ENCODE assay signal across 25 cellular contexts in the genomic region with DNA sequence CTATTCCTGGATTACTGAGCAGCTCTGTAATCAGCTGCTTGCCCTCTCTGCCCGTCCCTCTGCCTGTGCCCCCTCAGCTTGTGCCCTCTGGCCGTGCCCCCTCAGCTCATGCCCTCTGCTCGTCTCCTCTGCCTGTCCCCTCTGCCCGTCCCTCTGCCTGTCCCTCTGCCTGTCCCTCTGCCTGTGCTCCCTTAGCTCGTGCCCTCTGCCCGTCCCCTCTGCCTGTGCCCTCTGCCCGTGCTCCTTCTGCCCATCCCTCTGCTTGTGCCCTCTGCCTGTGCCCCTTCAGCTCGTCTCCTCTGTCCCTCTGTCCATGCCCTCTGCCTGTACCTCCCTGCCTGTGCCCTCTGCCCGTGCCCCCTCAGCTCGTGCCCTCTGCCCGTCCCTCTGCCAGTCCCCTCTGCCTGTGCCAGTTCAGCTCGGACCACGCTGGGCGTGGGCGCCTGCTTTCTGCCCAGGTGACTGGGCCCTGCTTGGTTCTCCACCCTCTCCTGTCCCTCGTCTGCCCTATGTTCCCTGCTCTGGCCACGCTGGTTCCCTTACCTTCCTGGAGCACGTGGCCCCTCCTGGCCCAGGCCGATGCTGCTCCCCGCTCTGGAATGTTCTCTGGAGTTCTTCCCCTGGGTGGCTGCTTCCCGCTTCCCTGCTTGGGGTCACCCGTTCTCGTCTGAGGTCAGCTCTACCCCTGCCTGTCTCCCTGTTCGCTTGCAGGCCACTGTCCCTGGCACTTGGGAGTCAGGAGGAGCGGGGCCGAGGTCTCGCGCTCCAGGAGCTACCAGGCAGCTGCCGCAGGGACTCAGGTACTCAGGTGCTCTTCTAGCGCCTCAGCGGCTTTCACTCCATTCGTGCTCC.
DNase-seq lines count a peak whose midpoint lies in the region; ATAC-seq, FAIRE-seq and TF ChIP-seq lines count a peak whose summit lies in the region.
"Had no signal": no experiment of that assay in that cellular context is flagged by ENCODE, and none has a peak within 500 bp of the region (broad histone marks: within the 10 kb centered on the region; RNA-seq: fewer than 3 reads in every experiment).

No MANE protein-coding gene starts in this region.

- H3K36me3 Mint-ChIP-seq in activated naive CD8-positive, alpha-beta T cell treated with anti-CD3 and anti-CD28 coated beads for 36 hours, result no peaks in the 10 kb centered on the region
- H3K36me3 Mint-ChIP-seq in activated naive CD8-positive, alpha-beta T cell treated with anti-CD3 and anti-CD28 coated beads, Interleukin-2, amount 50 U/mL, for 24 hours (ENCODE audit: low read depth), result peaks cover 23% of the 10 kb centered on the region
- H3K36me3 Mint-ChIP-seq in type B pancreatic cell, result peaks cover 10% of the 10 kb centered on the region

- H4K8ac ChIP-seq in mesenchymal stem cell (ENCODE audit: low read length), result no peak overlapping the region

- peaks cover 13% of the 10 kb centered on the region for H3K79me1 ChIP-seq in mesenchymal stem cell (replicated peaks; ENCODE audit: low read length, poor library complexity, severe bottlenecking)

- TF ChIP-seq POLR2A in K562 (conservative IDR thresholded peaks at IDR 0.05), result no peak

- no peak overlapping the region for H2AFZ ChIP-seq in K562 (ENCODE audit: low read depth, low read length)
- H2AFZ ChIP-seq in mesenchymal stem cell (ENCODE audit: low read depth, low read length), result no peak overlapping the region
- H2AFZ ChIP-seq: hepatocyte, PC-9 had no signal

- H2AK5ac ChIP-seq in mesenchymal stem cell (ENCODE audit: low read length, severe bottlenecking), result no peak overlapping the region

- no peaks in the 10 kb centered on the region for H3K4me1 Mint-ChIP-seq in activated naive CD8-positive, alpha-beta T cell treated with anti-CD3 and anti-CD28 coated beads for 36 hours
- no peaks in the 10 kb centered on the region for H3K4me1 Mint-ChIP-seq in activated naive CD8-positive, alpha-beta T cell treated with anti-CD3 and anti-CD28 coated beads, Interleukin-2, amount 50 U/mL, for 24 hours
- peaks cover 7% of the 10 kb centered on the region for H3K4me1 Mint-ChIP-seq in type B pancreatic cell (ENCODE audit: unreplicated experiment)

- BruUV-seq in K562 (replicated peaks; lab: Mats Ljungman, UMichigan), result no TSS peak

- no peak overlapping the region for H3K9ac ChIP-seq in K562 (ENCODE audit: insufficient read depth in 1 of 2, low read depth in 2 of 2, low read length in 2 of 2)
- H3K9ac ChIP-seq in mesenchymal stem cell (ENCODE audit: low read length), result no peak overlapping the region

- H3K27me3 Mint-ChIP-seq in activated naive CD8-positive, alpha-beta T cell treated with anti-CD3 and anti-CD28 coated beads for 36 hours, result no peaks in the 10 kb centered on the region
- no peaks in the 10 kb centered on the region for H3K27me3 Mint-ChIP-seq in activated naive CD8-positive, alpha-beta T cell treated with anti-CD3 and anti-CD28 coated beads, Interleukin-2, amount 50 U/mL, for 24 hours
- H3K27me3 Mint-ChIP-seq in type B pancreatic cell, result no peaks in the 10 kb centered on the region
- H3K27me3 Mint-ChIP-seq: activated CD4-positive, alpha-beta memory T cell treated with anti-CD3 and anti-CD28 coated beads for 36 hours had no signal

- peak overlapping the region in 1 of 2 experiments; percentile 81 for H3K18ac ChIP-seq in mesenchymal stem cell (ENCODE audit: low read depth in 1 of 2, low read length in 2 of 2)

- TF ChIP-seq CTCF in K562 (IDR thresholded peaks at IDR 0.05 in 2 of 3, conservative IDR thresholded peaks at IDR 0.05 in 1 of 3; ENCODE audit: insufficient read depth in 2 of 3, low read depth in 1 of 3, low read length in 3 of 3) (no peak), type B pancreatic cell (conservative IDR thresholded peaks at IDR 0.05) (no peak)

- in situ Hi-C loops in K562 (cut with MboI), result no loop called here

- H3K4me3 Mint-ChIP-seq in activated naive CD8-positive, alpha-beta T cell treated with anti-CD3 and anti-CD28 coated beads for 36 hours, result no peak overlapping the region
- H3K4me3 Mint-ChIP-seq in activated naive CD8-positive, alpha-beta T cell treated with anti-CD3 and anti-CD28 coated beads, Interleukin-2, amount 50 U/mL, for 24 hours, result no peak overlapping the region
- no peak overlapping the region for H3K4me3 Mint-ChIP-seq in type B pancreatic cell
- H3K4me3 Mint-ChIP-seq: activated CD4-positive, alpha-beta memory T cell treated with anti-CD3 and anti-CD28 coated beads for 36 hours; activated T-helper 1 cell treated with anti-CD3 and anti-CD28 coated beads, Interleukin-12 subunit alpha, Interleukin-12 subunit beta, Interleukin-2, Interleukin-4 antibody, amounts not matched to agents 30 ng/mL and 10 ng/mL and 1 ng/mL, durations not matched to agents 14 hours and 24 hours and 36 hours; T-helper 1 cell treated with Interleukin-12 subunit alpha and Interleukin-12 subunit beta and Interleukin-4 antibody, amounts not matched to agents 30 μg/mL and 1 μg/mL, for 36 hours had no signal

- peak overlapping the region; percentile 33 to 38 for H2BK12ac ChIP-seq in mesenchymal stem cell (ENCODE audit: low read length in 2 of 2)

- no peak for DNase-seq in activated naive CD8-positive, alpha-beta T cell treated with anti-CD3 and anti-CD28 coated beads for 36 hours
- DNase-seq in activated naive CD8-positive, alpha-beta T cell treated with anti-CD3 and anti-CD28 coated beads, Interleukin-2, amount 50 U/mL, for 24 hours, result no peak
- no peak for DNase-seq in K562 (ENCODE audit: extremely low read depth in 1 of 4, low spot score in 3 of 4)
- no peak for DNase-seq in mesenchymal stem cell
- no peak for DNase-seq in type B pancreatic cell (ENCODE audit: extremely low spot score, unreplicated experiment)
- no peak for DNase-seq in NOMO-1 treated with DMSO at 0.1 percent for 48 hours (lab: John Stamatoyannopoulos, UW; ENCODE audit: unreplicated experiment)
- no peak for DNase-seq in NCI-H2081 treated with DMSO at 0.1 percent for 48 hours (lab: John Stamatoyannopoulos, UW)
- DNase-seq in NCI-H526 treated with DMSO at 0.1 percent for 48 hours (lab: John Stamatoyannopoulos, UW), result no peak
- DNase-seq: ACHN; activated CD4-positive, alpha-beta memory T cell treated with anti-CD3 and anti-CD28 coated beads for 36 hours; C1 segment of cervical spinal cord; MM.1S; NCI-H146; occipital lobe; PC-9; retina; stimulated activated CD4-positive, alpha-beta T cell treated with anti-CD3 and anti-CD28 coated beads, Interleukin-12 subunit alpha, Interleukin-12 subunit beta, amount 100 ng/mL, for 4 hours had no signal

- H3K4me3 ChIP-seq in K562 (no peak overlapping the region), mesenchymal stem cell (ENCODE audit: insufficient read depth in 1 of 2, low read depth in 1 of 2, low read length in 2 of 2) (no peak overlapping the region)
- H3K4me3 ChIP-seq: adrenal gland, dorsolateral prefrontal cortex, hepatocyte, lung, PC-9, suprapubic skin had no signal

- FAIRE-seq in K562 (lab: Jason Lieb, UNC), result no peak

- no peaks in the 10 kb centered on the region for H3K79me2 ChIP-seq in K562 (ENCODE audit: control insufficient read depth, insufficient read depth, low read length)
- H3K79me2 ChIP-seq: hepatocyte had no signal

- 78% methylated on average over 15 of the region's 32 CpGs for WGBS in K562 (ENCODE audit: insufficient coverage, low coverage, missing lambda C conversion rate)
- WGBS in mesenchymal stem cell, result 93% methylated on average over 32 of the region's 32 CpGs

- H3K4me1 ChIP-seq in K562 (replicated peaks in 1 of 2; ENCODE audit: control insufficient read depth in 2 of 2, insufficient read depth in 2 of 2, low read length in 2 of 2) (peaks cover 0 to 15% of the 10 kb centered on the region in 2 experiments; a peak in 2 of 5 replicates), mesenchymal stem cell (ENCODE audit: control insufficient read depth, insufficient read depth, low read depth, low read length) (peaks cover 30% of the 10 kb centered on the region)
- H3K4me1 ChIP-seq: adrenal gland had no signal

- H3K36me3 ChIP-seq in K562 (ENCODE audit: control insufficient read depth, insufficient read depth, low read length) (peaks cover 6% of the 10 kb centered on the region; the same call in 1 of the 3 replicates), mesenchymal stem cell (ENCODE audit: control insufficient read depth in 1 of 2, insufficient read depth in 2 of 2, low read depth in 1 of 2, low read length in 2 of 2) (peaks cover 17 to 60% of the 10 kb centered on the region in 2 experiments)
- H3K36me3 ChIP-seq: adrenal gland had no signal

- CTCF ChIA-PET in K562 (lab: Yijun Ruan, JAX; ENCODE audit: low intra/inter-chr PET ratio), result no interaction called here

- no peak overlapping the region for H2BK5ac ChIP-seq in mesenchymal stem cell (ENCODE audit: low read depth, low read length, poor library complexity, severe bottlenecking)

- intact Hi-C loops in K562 (cut with micrococcal nuclease), result no loop called here

- H3K27me3 ChIP-seq in K562 (ENCODE audit: control insufficient read depth in 2 of 2, insufficient read depth in 2 of 2, low read length in 2 of 2) (no peaks in the 10 kb centered on the region), mesenchymal stem cell (ENCODE audit: control insufficient read depth in 1 of 2, insufficient read depth in 1 of 2, low read length in 2 of 2) (no peaks in the 10 kb centered on the region)
- H3K27me3 ChIP-seq: adrenal gland, dorsolateral prefrontal cortex, hepatocyte, suprapubic skin had no signal

- H3K4me2 ChIP-seq in K562 (ENCODE audit: insufficient read depth, low read length), result no peak overlapping the region
- no peak overlapping the region for H3K4me2 ChIP-seq in mesenchymal stem cell (ENCODE audit: low read length, poor library complexity, severe bottlenecking)
- H3K4me2 ChIP-seq: hepatocyte, PC-9 had no signal

- H3K9me1 ChIP-seq in K562 (ENCODE audit: control insufficient read depth, insufficient read depth, low read length), result peaks cover 2% of the 10 kb centered on the region

- peak overlapping the region; percentile 65 for H4K91ac ChIP-seq in mesenchymal stem cell (ENCODE audit: low read length)

- no peak for TF ChIP-seq EP300 in K562 (IDR thresholded peaks at IDR 0.05; ENCODE audit: low read length)

- no peak overlapping the region for H2BK15ac ChIP-seq in mesenchymal stem cell (ENCODE audit: low read depth, poor library complexity, severe bottlenecking)

- no peak for TF ChIP-seq RAD21 in K562 (CRISPR knock-in tag; conservative IDR thresholded peaks at IDR 0.05 in 1 of 2, IDR thresholded peaks at IDR 0.05 in 1 of 2)

- no peaks in the 10 kb centered on the region for H3K9me3 Mint-ChIP-seq in activated naive CD8-positive, alpha-beta T cell treated with anti-CD3 and anti-CD28 coated beads for 36 hours
- H3K9me3 Mint-ChIP-seq in activated naive CD8-positive, alpha-beta T cell treated with anti-CD3 and anti-CD28 coated beads, Interleukin-2, amount 50 U/mL, for 24 hours, result no peaks in the 10 kb centered on the region
- H3K9me3 Mint-ChIP-seq in type B pancreatic cell, result no peaks in the 10 kb centered on the region
- H3K9me3 Mint-ChIP-seq: activated CD4-positive, alpha-beta memory T cell treated with anti-CD3 and anti-CD28 coated beads for 36 hours; activated T-helper 1 cell treated with anti-CD3 and anti-CD28 coated beads, Interleukin-12 subunit alpha, Interleukin-12 subunit beta, Interleukin-2, Interleukin-4 antibody, amounts not matched to agents 30 ng/mL and 10 ng/mL and 1 ng/mL, durations not matched to agents 14 hours and 24 hours and 36 hours; T-helper 1 cell treated with Interleukin-12 subunit alpha and Interleukin-12 subunit beta and Interleukin-4 antibody, amounts not matched to agents 30 μg/mL and 1 μg/mL, for 36 hours had no signal

- H3K14ac ChIP-seq in mesenchymal stem cell (ENCODE audit: low read length in 2 of 2), result peak overlapping the region in 1 of 2 experiments; percentile 96

- H3K23ac ChIP-seq in mesenchymal stem cell (ENCODE audit: low read length in 2 of 2), result no peak overlapping the region

- no peaks in the 10 kb centered on the region for H4K20me1 ChIP-seq in K562 (replicated peaks; ENCODE audit: control insufficient read depth, insufficient read depth, low read length)

- H3K9me3 ChIP-seq in K562 (replicated peaks; ENCODE audit: control insufficient read depth, insufficient read depth, low read depth, low read length), result no peaks in the 10 kb centered on the region
- H3K9me3 ChIP-seq in mesenchymal stem cell (ENCODE audit: control insufficient read depth, low read length), result no peaks in the 10 kb centered on the region
- H3K9me3 ChIP-seq: adrenal gland, suprapubic skin had no signal

- ATAC-seq in activated naive CD8-positive, alpha-beta T cell treated with anti-CD3 and anti-CD28 coated beads, Interleukin-2, amount 50 U/mL, for 24 hours, result no peak
- no peak for ATAC-seq in K562

- H2BK120ac ChIP-seq in mesenchymal stem cell (ENCODE audit: low read depth, low read length), result no peak overlapping the region

- H3K27ac Mint-ChIP-seq in activated naive CD8-positive, alpha-beta T cell treated with anti-CD3 and anti-CD28 coated beads for 36 hours, result peak overlapping the region; percentile 34
- no peak overlapping the region for H3K27ac Mint-ChIP-seq in activated naive CD8-positive, alpha-beta T cell treated with anti-CD3 and anti-CD28 coated beads, Interleukin-2, amount 50 U/mL, for 24 hours
- H3K27ac Mint-ChIP-seq in type B pancreatic cell, result peak overlapping the region; percentile 95
- H3K27ac Mint-ChIP-seq: activated CD4-positive, alpha-beta memory T cell treated with anti-CD3 and anti-CD28 coated beads for 36 hours; activated T-helper 1 cell treated with anti-CD3 and anti-CD28 coated beads, Interleukin-12 subunit alpha, Interleukin-12 subunit beta, Interleukin-2, Interleukin-4 antibody, amounts not matched to agents 30 ng/mL and 10 ng/mL and 1 ng/mL, durations not matched to agents 14 hours and 24 hours and 36 hours; T-helper 1 cell treated with Interleukin-12 subunit alpha and Interleukin-12 subunit beta and Interleukin-4 antibody, amounts not matched to agents 30 μg/mL and 1 μg/mL, for 36 hours had no signal

- H3K4ac ChIP-seq in mesenchymal stem cell (ENCODE audit: low read depth in 1 of 2, low read length in 2 of 2), result no peak overlapping the region

- no peak overlapping the region for H3K27ac ChIP-seq in K562 (ENCODE audit: extremely low read depth, low read depth, low read length)
- H3K27ac ChIP-seq in mesenchymal stem cell (ENCODE audit: low read length, poor library complexity, severe bottlenecking), result no peak overlapping the region
- H3K27ac ChIP-seq: PC-9, suprapubic skin, VCaP had no signal

- POLR2A ChIA-PET in K562 (lab: Yijun Ruan, JAX), result no interaction called here
